8 cellular contexts compared by ENCODE assay signal in genomic region chr4:2535386-2536192, GRCh38. TPM values are rescaled to one million over a fixed set of nuclear protein-coding genes. Genes with fewer than 3 reads are reported as not detected.
A peak's percentile ranks its signal among the peaks of the same experiment; 100 is the strongest.
DNase-seq lines count a peak whose midpoint lies in the region; ATAC-seq, FAIRE-seq and TF ChIP-seq lines count a peak whose summit lies in the region.

No MANE protein-coding gene starts in this region.

- peak overlapping the region; percentile 86 for H3K4me3 Mint-ChIP-seq in activated naive CD4-positive, alpha-beta T cell treated with anti-CD3 and anti-CD28 coated beads for 36 hours
- H3K4me3 Mint-ChIP-seq in glutamatergic neuron (ENCODE audit: unreplicated experiment) (peak overlapping the region; percentile 99), osteocyte (ENCODE audit: unreplicated experiment) (peak overlapping the region; percentile 89)

- peaks cover 2% of the 10 kb centered on the region; the same call in 1 of the 2 replicates for H3K36me3 ChIP-seq in SJCRH30
- H3K36me3 ChIP-seq in thymus (ENCODE audit: control insufficient read depth, insufficient read depth) = no peaks in the 10 kb centered on the region

- FAIRE-seq in D721Med (lab: Jason Lieb, UNC) = no peak

- TF ChIP-seq CTCF in glutamatergic neuron (IDR thresholded peaks at IDR 0.05; ENCODE audit: partially characterized antibody, unreplicated experiment) = no peak
- TF ChIP-seq CTCF in osteocyte (IDR thresholded peaks at IDR 0.05) = peak; percentile 25
- TF ChIP-seq CTCF in D721Med (IDR thresholded peaks at IDR 0.05; ENCODE audit: insufficient read depth, missing control alignments) = no peak

- H3K9me3 Mint-ChIP-seq in activated naive CD4-positive, alpha-beta T cell treated with anti-CD3 and anti-CD28 coated beads for 36 hours = no peaks in the 10 kb centered on the region
- H3K9me3 Mint-ChIP-seq in glutamatergic neuron (ENCODE audit: unreplicated experiment) (peaks cover 5% of the 10 kb centered on the region), osteocyte (ENCODE audit: unreplicated experiment) (no peaks in the 10 kb centered on the region)

- H3K27ac Mint-ChIP-seq in activated naive CD4-positive, alpha-beta T cell treated with anti-CD3 and anti-CD28 coated beads for 36 hours = peak overlapping the region; percentile 74
- H3K27ac Mint-ChIP-seq in glutamatergic neuron (ENCODE audit: unreplicated experiment) = peak overlapping the region; percentile 100
- peak overlapping the region; percentile 94 for H3K27ac Mint-ChIP-seq in osteocyte (ENCODE audit: unreplicated experiment)

- H3K4me3 ChIP-seq in SJCRH30 = peak overlapping the region; percentile 86
- peak overlapping the region; percentile 70 for H3K4me3 ChIP-seq in thymus (ENCODE audit: low read length)

- H3K4me1 ChIP-seq in SJCRH30 (peaks cover 3% of the 10 kb centered on the region), thymus (ENCODE audit: control insufficient read depth, insufficient read depth, low read length) (peaks cover 9% of the 10 kb centered on the region)

- no peaks in the 10 kb centered on the region for H3K27me3 Mint-ChIP-seq in activated naive CD4-positive, alpha-beta T cell treated with anti-CD3 and anti-CD28 coated beads for 36 hours (ENCODE audit: low read depth)
- H3K27me3 Mint-ChIP-seq in glutamatergic neuron (ENCODE audit: unreplicated experiment) = peaks cover 10% of the 10 kb centered on the region
- H3K27me3 Mint-ChIP-seq in osteocyte (ENCODE audit: unreplicated experiment) = no peaks in the 10 kb centered on the region

- intact Hi-C loops in activated naive CD4-positive, alpha-beta T cell treated with anti-CD3 and anti-CD28 coated beads for 36 hours (cut with micrococcal nuclease) = loop anchor here (1.0 to 5.0 kb wide), 13 partner anchors 36 to 502 kb away; partner anchors contain the start of genes CFAP99, GRK4, HAUS3 and MXD4

- peaks cover 6% of the 10 kb centered on the region for H3K36me3 Mint-ChIP-seq in activated naive CD4-positive, alpha-beta T cell treated with anti-CD3 and anti-CD28 coated beads for 36 hours (ENCODE audit: low read depth)
- H3K36me3 Mint-ChIP-seq in glutamatergic neuron (ENCODE audit: unreplicated experiment) (no peaks in the 10 kb centered on the region), osteocyte (ENCODE audit: unreplicated experiment) (no peaks in the 10 kb centered on the region)

- DNase-seq in SJCRH30 (peak; percentile 72), glutamatergic neuron (peak; percentile 86), osteocyte (ENCODE audit: extremely low spot score, unreplicated experiment) (peak; percentile 86), D721Med (ENCODE audit: insufficient read length, low spot score) (no peak)
- DNase-seq in activated naive CD4-positive, alpha-beta T cell treated with anti-CD3 and anti-CD28 coated beads for 36 hours = peak; percentile 76

- peak; percentile 26 for ATAC-seq in GM18502 (IDR thresholded peaks at IDR 0.05; ENCODE audit: poor library complexity, unreplicated experiment)
- ATAC-seq in HG03045 (IDR thresholded peaks at IDR 0.05; ENCODE audit: unreplicated experiment) = peak; percentile 21

- H3K9me3 ChIP-seq in SJCRH30 (replicated peaks) = no peaks in the 10 kb centered on the region
- no peaks in the 10 kb centered on the region for H3K9me3 ChIP-seq in thymus (ENCODE audit: control insufficient read depth)

- CTCF ChIA-PET in activated naive CD4-positive, alpha-beta T cell treated with anti-CD3 and anti-CD28 coated beads for 36 hours (lab: Charles Lee) = interaction anchor here (0.7 to 1.1 kb wide), 2 partner anchors 30 to 94 kb away, joined by 3 to 4 read pairs; no protein-coding TSS in a partner anchor

- H3K27ac ChIP-seq in SJCRH30 (peak overlapping the region; percentile 78), thymus (ENCODE audit: low read depth) (peak overlapping the region; percentile 90)

- peaks cover 18% of the 10 kb centered on the region for H3K4me1 Mint-ChIP-seq in activated naive CD4-positive, alpha-beta T cell treated with anti-CD3 and anti-CD28 coated beads for 36 hours (ENCODE audit: low read depth)
- H3K4me1 Mint-ChIP-seq in glutamatergic neuron (ENCODE audit: low read depth, unreplicated experiment) = peaks cover 9% of the 10 kb centered on the region
- H3K4me1 Mint-ChIP-seq in osteocyte (ENCODE audit: unreplicated experiment) = peaks cover 25% of the 10 kb centered on the region

- H3K27me3 ChIP-seq in SJCRH30 (no peaks in the 10 kb centered on the region), thymus (ENCODE audit: control insufficient read depth, insufficient read depth) (no peaks in the 10 kb centered on the region)

- under 1% methylated on average over 76 of the region's 76 CpGs for WGBS in thymus

RNA-seq across cellular contexts. Expression of gene FAM193A, which starts 0.9 kb away (rescaled TPM):
- 18.4 and 20.4 TPM in 2 replicates for total RNA-seq in SJCRH30 (2014; rRNA removed; shearing (Covaris generic))
- total RNA-seq in activated naive CD4-positive, alpha-beta T cell treated with anti-CD3 and anti-CD28 coated beads for 36 hours = 10 to 100 TPM; 20.1 to 20.4 TPM
- total RNA-seq in glutamatergic neuron (ENCODE audit: unreplicated experiment) (56.1 TPM), osteocyte (35.3 and 36.5 TPM in 2 replicates)
- polyA plus RNA-seq in thymus = 13.8 TPM
